16 cellular contexts compared by ENCODE assay signal in the genomic region with DNA sequence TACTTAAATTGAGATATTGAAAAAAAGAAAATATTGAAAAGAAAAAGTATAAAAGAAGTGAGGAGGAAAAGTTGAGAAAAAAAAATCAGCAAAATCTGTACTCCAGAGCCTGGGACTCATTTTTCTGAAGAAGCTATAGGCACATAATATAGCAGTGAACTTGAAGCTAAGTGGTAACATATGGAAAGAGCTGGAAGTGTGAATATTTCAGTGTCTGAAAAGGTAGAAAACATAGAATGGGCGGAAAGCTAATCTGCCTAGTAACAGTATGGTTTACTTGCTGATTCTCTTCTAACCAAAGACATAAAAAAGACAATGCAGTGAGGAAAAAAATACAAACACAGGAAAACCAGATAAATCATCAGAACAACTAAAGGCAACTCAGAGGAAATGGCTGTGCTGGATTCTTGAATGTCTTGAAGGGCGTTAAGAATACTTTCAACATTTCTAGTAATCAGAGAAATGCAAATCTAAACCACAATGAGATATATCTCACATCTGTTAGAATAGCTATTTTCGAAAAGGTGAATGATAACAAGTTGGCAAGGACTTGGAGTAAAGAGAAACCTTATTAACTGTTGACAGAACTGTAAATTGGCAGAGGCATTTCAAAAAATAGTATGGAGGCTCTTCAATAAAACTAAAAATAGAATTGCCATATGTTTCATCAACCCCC.
A peak's percentile ranks its signal among the peaks of the same experiment; 100 is the strongest.
DNase-seq lines count a peak whose midpoint lies in the region; ATAC-seq and TF ChIP-seq lines count a peak whose summit lies in the region.
"Had no signal": no experiment of that assay in that cellular context is flagged by ENCODE, and none has a peak within 500 bp of the region (broad histone marks: within the 10 kb centered on the region; RNA-seq: fewer than 3 reads in every experiment).

No MANE protein-coding gene starts in this region.

- intact Hi-C loops in heart right ventricle (cut with DNase I) = no loop called here

- H2AFZ ChIP-seq in Karpas-422 (ENCODE audit: low read length) = peak overlapping the region; percentile 66

- H3K9ac ChIP-seq in Karpas-422 (ENCODE audit: low read length) (no peak overlapping the region), endodermal cell (ENCODE audit: extremely low read depth, low read length, poor library complexity, severe bottlenecking) (no peak overlapping the region)

- peaks cover 6% of the 10 kb centered on the region for H3K9me3 Mint-ChIP-seq in endodermal cell
- H3K9me3 Mint-ChIP-seq: naive B cell had no signal

- H3K79me2 ChIP-seq in Karpas-422 (ENCODE audit: low read length) = no peaks in the 10 kb centered on the region

- TF ChIP-seq CTCF in endodermal cell (conservative IDR thresholded peaks at IDR 0.05) (no peak), heart right ventricle (IDR thresholded peaks at IDR 0.05) (no peak)

- H3K27ac ChIP-seq in Karpas-422 (ENCODE audit: low read length) (no peak overlapping the region), endodermal cell (ENCODE audit: low read depth, low read length) (no peak overlapping the region), heart right ventricle (no peak overlapping the region)
- H3K27ac ChIP-seq: heart left ventricle, SJCRH30, upper lobe of right lung had no signal

- H3K9me2 ChIP-seq in Karpas-422 (replicated peaks; ENCODE audit: insufficient read depth, low read length) = no peaks in the 10 kb centered on the region

- peaks cover 32% of the 10 kb centered on the region for H3K4me1 Mint-ChIP-seq in endodermal cell
- H3K4me1 Mint-ChIP-seq: activated naive CD4-positive, alpha-beta T cell treated with anti-CD3 and anti-CD28 coated beads, Interleukin-2, amount 50 U/mL, for 24 hours had no signal

- H3K27me3 ChIP-seq in Karpas-422 (ENCODE audit: low read length) (no peaks in the 10 kb centered on the region), endodermal cell (ENCODE audit: control insufficient read depth, insufficient read depth, low read length, poor library complexity, severe bottlenecking) (no peaks in the 10 kb centered on the region), heart right ventricle (no peaks in the 10 kb centered on the region)
- H3K27me3 ChIP-seq: heart left ventricle, SJCRH30, upper lobe of right lung had no signal

- no peaks in the 10 kb centered on the region for H3K27me3 Mint-ChIP-seq in endodermal cell (ENCODE audit: insufficient read depth)
- H3K27me3 Mint-ChIP-seq: activated naive CD4-positive, alpha-beta T cell treated with anti-CD3 and anti-CD28 coated beads, Interleukin-2, amount 50 U/mL, for 24 hours; naive B cell had no signal

- H3K4me1 ChIP-seq in Karpas-422 (ENCODE audit: low read length) (peaks cover 8% of the 10 kb centered on the region), endodermal cell (ENCODE audit: control insufficient read depth, insufficient read depth, low read length) (peaks cover 3% of the 10 kb centered on the region), heart right ventricle (no peaks in the 10 kb centered on the region)
- H3K4me1 ChIP-seq: heart left ventricle, SJCRH30, upper lobe of right lung had no signal

- no peak overlapping the region for H3K4me3 Mint-ChIP-seq in endodermal cell
- H3K4me3 Mint-ChIP-seq: activated naive CD4-positive, alpha-beta T cell treated with anti-CD3 and anti-CD28 coated beads, Interleukin-2, amount 50 U/mL, for 24 hours; naive B cell had no signal

- ATAC-seq in GM18502 (IDR thresholded peaks at IDR 0.05; ENCODE audit: poor library complexity, unreplicated experiment) = peak; percentile 86
- ATAC-seq in GM21360 (IDR thresholded peaks at IDR 0.05; ENCODE audit: unreplicated experiment) = peak; percentile 83
- peak; percentile 82 for ATAC-seq in HG02943 (IDR thresholded peaks at IDR 0.05; ENCODE audit: low read depth, unreplicated experiment)
- ATAC-seq in heart right ventricle = no peak
- ATAC-seq: heart left ventricle, left colon, upper lobe of right lung had no signal

- H4K20me1 ChIP-seq in Karpas-422 (ENCODE audit: insufficient read depth, low read depth, low read length) = no peaks in the 10 kb centered on the region

- H3K4me3 ChIP-seq in Karpas-422 (ENCODE audit: low read length) (no peak overlapping the region), endodermal cell (ENCODE audit: low read length) (no peak overlapping the region), heart right ventricle (no peak overlapping the region)
- H3K4me3 ChIP-seq: heart left ventricle, SJCRH30, upper lobe of right lung had no signal

- no peaks in the 10 kb centered on the region for H3K36me3 Mint-ChIP-seq in endodermal cell (ENCODE audit: low read depth)
- H3K36me3 Mint-ChIP-seq: activated naive CD4-positive, alpha-beta T cell treated with anti-CD3 and anti-CD28 coated beads, Interleukin-2, amount 50 U/mL, for 24 hours; naive B cell had no signal

- DNase-seq in Karpas-422 = no peak
- DNase-seq in endodermal cell = no peak
- DNase-seq in medulla oblongata (ENCODE audit: extremely low spot score) = no peak
- no peak for DNase-seq in epidermal melanocyte (ENCODE audit: insufficient read length, low spot score)
- no peak for DNase-seq in heart right ventricle
- DNase-seq: caudate nucleus, erythroblast, heart left ventricle, left colon, naive B cell, SJCRH30, upper lobe of right lung had no signal

- no peak overlapping the region for H3K27ac Mint-ChIP-seq in endodermal cell
- H3K27ac Mint-ChIP-seq: activated naive CD4-positive, alpha-beta T cell treated with anti-CD3 and anti-CD28 coated beads, Interleukin-2, amount 50 U/mL, for 24 hours; naive B cell had no signal

- H3K9me3 ChIP-seq in Karpas-422 (ENCODE audit: low read length) = no peaks in the 10 kb centered on the region
- no peaks in the 10 kb centered on the region for H3K9me3 ChIP-seq in endodermal cell (ENCODE audit: control insufficient read depth, low read length)
- H3K9me3 ChIP-seq in heart right ventricle = no peaks in the 10 kb centered on the region
- H3K9me3 ChIP-seq: heart left ventricle, SJCRH30, upper lobe of right lung had no signal

- no peak overlapping the region for H3K4me2 ChIP-seq in Karpas-422 (ENCODE audit: low read depth, low read length, poor library complexity, severe bottlenecking)

- 96 to 100% methylated on average over 2 of the region's 3 CpGs for WGBS in endodermal cell (ENCODE audit: insufficient coverage in 1 of 2, insufficient read length in 1 of 2), 2 experiments
- WGBS in heart right ventricle, 2 donors = 51 to 54% methylated on average over 3 of the region's 3 CpGs

- no peaks in the 10 kb centered on the region for H3K36me3 ChIP-seq in Karpas-422 (ENCODE audit: insufficient read depth, low read length)
- H3K36me3 ChIP-seq in endodermal cell (ENCODE audit: control insufficient read depth, insufficient read depth, low read length) = no peaks in the 10 kb centered on the region
- H3K36me3 ChIP-seq in heart right ventricle = no peaks in the 10 kb centered on the region
- H3K36me3 ChIP-seq: heart left ventricle, SJCRH30, upper lobe of right lung had no signal

Comparison
In these comparisons a context has a peak if more than half of its experiments do, and no peak if none do; other contexts are left out.
1. ATAC-seq: peak in GM18502 (single experiment), GM21360 (single experiment) and HG02943 (single experiment); none in heart right ventricle (0 of 8).